ENCODE assay signal across 1 cellular context in genomic region chr2:237434916-237435315, GRCh38.
TF ChIP-seq lines count a peak whose summit lies in the region.

No MANE protein-coding gene starts in this region.

TF ChIP-seq in H1, 55 proteins besides CTCF, POLR2A, EP300 and RAD21 (continued from another document):
- TF ChIP-seq CEBPB (IDR thresholded peaks at IDR 0.05; ENCODE audit: low read depth, low read length): no peak
- no peak for TF ChIP-seq ATF2 (IDR thresholded peaks at IDR 0.05; ENCODE audit: low read length)
- no peak for TF ChIP-seq FOSL1 (IDR thresholded peaks at IDR 0.05; ENCODE audit: insufficient read depth, low read depth, low read length)
- no peak for TF ChIP-seq USF2 (IDR thresholded peaks at IDR 0.05; ENCODE audit: low read length)
- TF ChIP-seq SP2 (IDR thresholded peaks at IDR 0.05; ENCODE audit: low read length): no peak
- no peak for TF ChIP-seq GABPA (IDR thresholded peaks at IDR 0.05; ENCODE audit: borderline replicate concordance, insufficient read depth, low read length)
- TF ChIP-seq EGR1 (IDR thresholded peaks at IDR 0.05; ENCODE audit: borderline replicate concordance, low read depth, low read length): no peak
- no peak for TF ChIP-seq SIRT6 (IDR thresholded peaks at IDR 0.05; ENCODE audit: low read length)
- no peak for TF ChIP-seq TBP (IDR thresholded peaks at IDR 0.05; ENCODE audit: low read depth, low read length)
- TF ChIP-seq RNF2 (IDR thresholded peaks at IDR 0.05; ENCODE audit: borderline replicate concordance, low read depth, low read length, missing control alignments, poor library complexity, severe bottlenecking): no peak
- no peak for TF ChIP-seq BACH1 (IDR thresholded peaks at IDR 0.05; ENCODE audit: low read length)
- no peak for TF ChIP-seq CHD1 (IDR thresholded peaks at IDR 0.05; ENCODE audit: low read depth, low read length)
- no peak for TF ChIP-seq TAF1 (IDR thresholded peaks at IDR 0.05; ENCODE audit: low read depth, low read length)
